ENCODE assay signal across 9 cellular contexts in the genomic region with DNA sequence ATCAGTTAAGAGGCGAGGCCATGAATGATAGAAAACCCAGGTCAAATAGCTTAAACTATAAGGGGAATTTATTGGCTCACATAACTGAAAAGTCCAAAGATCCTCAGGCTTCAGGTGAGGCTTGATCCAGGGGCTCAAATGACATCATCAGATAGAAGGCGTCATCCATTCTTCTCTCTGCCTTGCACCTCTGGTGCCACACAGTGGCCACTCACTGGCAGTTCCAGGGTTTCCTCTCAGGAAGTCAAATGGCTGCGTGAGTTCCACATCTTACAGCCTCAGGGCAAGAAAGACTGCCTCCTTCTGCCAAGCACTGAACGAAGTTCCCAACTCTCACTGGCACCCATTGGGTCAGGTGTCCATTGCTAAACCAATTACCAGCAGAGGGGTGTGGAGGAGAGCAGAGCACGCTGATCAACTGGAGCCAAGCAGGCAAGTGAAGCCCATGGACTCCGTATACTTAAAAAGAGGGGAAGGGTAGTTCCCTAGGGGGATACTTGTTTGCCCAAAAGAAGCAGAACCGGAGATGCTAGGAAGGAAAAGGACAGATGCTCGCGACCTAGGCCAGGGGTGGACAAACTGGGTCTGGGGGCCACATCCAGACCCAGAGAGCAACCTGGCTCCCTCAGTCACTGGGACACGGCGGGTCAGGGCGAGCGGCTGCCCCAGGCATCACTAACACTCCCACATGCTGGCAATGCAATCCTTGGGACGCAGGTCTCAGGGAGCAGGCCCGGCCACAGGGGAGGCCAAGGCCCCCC.
A peak's percentile ranks its signal among the peaks of the same experiment; 100 is the strongest.
DNase-seq lines count a peak whose midpoint lies in the region; ATAC-seq and TF ChIP-seq lines count a peak whose summit lies in the region.
"Had no signal": no experiment of that assay in that cellular context is flagged by ENCODE, and none has a peak within 500 bp of the region (broad histone marks: within the 10 kb centered on the region; RNA-seq: fewer than 3 reads in every experiment).

No MANE protein-coding gene starts in this region.

- peaks cover 0 to 17% (median 0%) of the 10 kb centered on the region in 45 donors for H3K27me3 ChIP-seq in dorsolateral prefrontal cortex
- peaks cover 4% of the 10 kb centered on the region for H3K27me3 ChIP-seq in smooth muscle cell (ENCODE audit: low read depth)
- H3K27me3 ChIP-seq: ovary had no signal

- TF ChIP-seq POLR2A in NB4 (IDR thresholded peaks at IDR 0.05; ENCODE audit: extremely low read depth, insufficient read length) = no peak

- no peaks in the 10 kb centered on the region for H3K9me3 ChIP-seq in smooth muscle cell (replicated peaks; ENCODE audit: low read depth)
- H3K9me3 ChIP-seq: ovary had no signal

- no peak overlapping the region for H3K4me3 ChIP-seq in NB4 (ENCODE audit: low read depth, low read length)
- H3K4me3 ChIP-seq in dorsolateral prefrontal cortex = no peak overlapping the region
- no peak overlapping the region for H3K4me3 ChIP-seq in smooth muscle cell
- H3K4me3 ChIP-seq: ovary had no signal

- peak; percentile 68 for TF ChIP-seq CTCF in NB4 (IDR thresholded peaks at IDR 0.05; ENCODE audit: low read depth, low read length)
- peak in 36 of 56 donors; percentile 9 to 53 (median 26) for TF ChIP-seq CTCF in dorsolateral prefrontal cortex (IDR thresholded peaks at IDR 0.05 in 54 of 56, conservative IDR thresholded peaks at IDR 0.05 in 2 of 56; ENCODE audit: low read depth in 1 of 56, partially characterized antibody in 56 of 56)
- no peak for TF ChIP-seq CTCF in smooth muscle cell (IDR thresholded peaks at IDR 0.05; ENCODE audit: borderline replicate concordance, insufficient read depth, poor library complexity, severe bottlenecking)

- WGBS in smooth muscle cell (ENCODE audit: low lambda C conversion rate) = 82% methylated on average over 14 of the region's 15 CpGs

- no peaks in the 10 kb centered on the region for H3K79me2 ChIP-seq in smooth muscle cell (ENCODE audit: low read depth)

- H3F3A ChIP-seq in smooth muscle cell (ENCODE audit: low read depth) = no peaks in the 10 kb centered on the region

- no peak overlapping the region for H3K4me2 ChIP-seq in smooth muscle cell

- H3K4me1 ChIP-seq in smooth muscle cell (ENCODE audit: low read depth) = no peaks in the 10 kb centered on the region

- H3K27ac ChIP-seq in dorsolateral prefrontal cortex (no peak overlapping the region), smooth muscle cell (ENCODE audit: low read depth) (no peak overlapping the region)
- H3K27ac ChIP-seq: ovary had no signal

- no peak overlapping the region for H2AFZ ChIP-seq in smooth muscle cell (ENCODE audit: low read depth)

- H3K9ac ChIP-seq in smooth muscle cell (ENCODE audit: low read depth) = no peak overlapping the region

- intact Hi-C loops in dorsolateral prefrontal cortex (cut with DNase I) = no loop called here

- no peaks in the 10 kb centered on the region for H4K20me1 ChIP-seq in smooth muscle cell (ENCODE audit: low read depth)

- ATAC-seq in HG03095 (IDR thresholded peaks at IDR 0.05; ENCODE audit: unreplicated experiment) = no peak

- DNase-seq in DMS53 (lab: John Stamatoyannopoulos, UW) = peak; percentile 12
- DNase-seq in DMS53 treated with DMSO at 0.1 percent for 48 hours (lab: John Stamatoyannopoulos, UW; ENCODE audit: unreplicated experiment) = no peak
- peak; percentile 49 for DNase-seq in NB4 (ENCODE audit: low read depth)
- DNase-seq in dorsolateral prefrontal cortex = peak in 1 of 10 donors; percentile 31
- peak; percentile 36 for DNase-seq in pulmonary artery endothelial cell (ENCODE audit: low read depth, low spot score)
- no peak for DNase-seq in smooth muscle cell (lab: John Stamatoyannopoulos, UW; ENCODE audit: unreplicated experiment)
- DNase-seq in glomerular visceral epithelial cell (ENCODE audit: extremely low spot score) = no peak

- no peaks in the 10 kb centered on the region for H3K36me3 ChIP-seq in smooth muscle cell (ENCODE audit: low read depth)
- H3K36me3 ChIP-seq: ovary had no signal

Comparison
In these comparisons a context has a peak if more than half of its experiments do, and no peak if none do; other contexts are left out.
1. DNase-seq: peak in DMS53 (single experiment), NB4 (single experiment) and pulmonary artery endothelial cell (single experiment); none in DMS53 treated with DMSO at 0.1 percent for 48 hours (single experiment), smooth muscle cell (single experiment) and glomerular visceral epithelial cell (single experiment).